Comparison of ENCODE assay signal across 21 cellular contexts in genomic region chr1:97806996-97807395, GRCh38.
DNase-seq lines count a peak whose midpoint lies in the region; TF ChIP-seq lines count a peak whose summit lies in the region.
"Had no signal": no experiment of that assay in that cellular context is flagged by ENCODE, and none has a peak within 500 bp of the region (broad histone marks: within the 10 kb centered on the region; RNA-seq: fewer than 3 reads in every experiment).

No MANE protein-coding gene starts in this region.

- TF ChIP-seq CTCF in LNCaP clone FGC (IDR thresholded peaks at IDR 0.05; ENCODE audit: control insufficient read depth, extremely low read depth, insufficient read depth) (no peak), cardiac fibroblast (IDR thresholded peaks at IDR 0.05; ENCODE audit: low read depth, low read length) (no peak)

- DNase-seq in EH (ENCODE audit: low read depth) (peak; percentile 42), LNCaP clone FGC (ENCODE audit: low read depth) (peak; percentile 15), cardiac fibroblast (ENCODE audit: low read depth in 2 of 2) (peak; percentile 26 to 27), NCI-H2029 (lab: John Stamatoyannopoulos, UW) (no peak), retina (no peak), NAMALWA (ENCODE audit: low spot score) (no peak)
- DNase-seq: activated CD4-positive, alpha-beta T cell treated with anti-CD3 and anti-CD28 coated beads, Interleukin-2, amount 50 U/mL, for 1 hour; activated gamma-delta T cell treated with Interleukin-2 at 50 U/mL for 16 hours; activated naive CD8-positive, alpha-beta T cell treated with anti-CD3 and anti-CD28 coated beads, Interleukin-2, amount 10 ng/mL, durations not matched to agents 7 days and 5 days; activated T-cell treated with anti-CD3 and anti-CD28 coated beads, Interleukin-2, amount 50 U/mL, for 1 hour; gastrocnemius medialis; GOT3; KG1; MG63; NCI-H1417 treated with DMSO at 0.1 percent for 48 hours; NCI-H345; stimulated activated CD4-positive, alpha-beta T cell treated with anti-CD3 and anti-CD28 coated beads, Interleukin-4, amount 100 ng/mL, for 24 hours; thyroid gland had no signal

- no peaks in the 10 kb centered on the region for H3K36me3 ChIP-seq in skeletal muscle satellite cell (ENCODE audit: insufficient read depth, low read length)
- H3K36me3 ChIP-seq: ascending aorta, gastrocnemius medialis, MG63, neutrophil, thyroid gland had no signal

- H3K9me3 ChIP-seq in skeletal muscle satellite cell (replicated peaks; ENCODE audit: low read length): no peaks in the 10 kb centered on the region
- H3K9me3 ChIP-seq: ascending aorta, gastrocnemius medialis, MG63, neutrophil, thyroid gland had no signal

- H3K4me3 ChIP-seq in LNCaP clone FGC (ENCODE audit: low read depth, low read length) (no peak overlapping the region), cardiac fibroblast (replicated peaks in 1 of 2; ENCODE audit: low read depth in 2 of 2, low read length in 2 of 2) (no peak overlapping the region), skeletal muscle satellite cell (ENCODE audit: low read length) (no peak overlapping the region)
- H3K4me3 ChIP-seq: ascending aorta, gastrocnemius medialis, MG63, thyroid gland had no signal

- peak overlapping the region; percentile 34 for H3K9ac ChIP-seq in skeletal muscle satellite cell (ENCODE audit: low read depth, low read length)

- H3K4me2 ChIP-seq in skeletal muscle satellite cell (ENCODE audit: low read length): no peak overlapping the region

- peaks cover 25% of the 10 kb centered on the region for H3K4me1 ChIP-seq in skeletal muscle satellite cell (ENCODE audit: control insufficient read depth, insufficient read depth, low read length)
- H3K4me1 ChIP-seq: ascending aorta, thyroid gland had no signal

- H3K27me3 ChIP-seq in skeletal muscle satellite cell (ENCODE audit: control insufficient read depth, insufficient read depth, low read length): no peaks in the 10 kb centered on the region
- H3K27me3 ChIP-seq: ascending aorta, gastrocnemius medialis, MG63, neutrophil, thyroid gland had no signal

Comparison
In these comparisons a context has a peak if more than half of its experiments do, and no peak if none do; other contexts are left out.
1. DNase-seq: peak in EH (single experiment), LNCaP clone FGC (single experiment) and cardiac fibroblast (2 of 2); none in NCI-H2029 (single experiment), retina (single experiment) and NAMALWA (single experiment).